1 cellular context compared by ENCODE assay signal in genomic region chr19:43984687-43985000, GRCh38.
TF ChIP-seq lines count a peak whose summit lies in the region.

No MANE protein-coding gene starts in this region.

TF ChIP-seq in HCT116, 20 proteins besides CTCF, POLR2A, EP300 and RAD21:
- TF ChIP-seq ZFX (IDR thresholded peaks at IDR 0.05) (no peak), ZNF274 (IDR thresholded peaks at IDR 0.05; ENCODE audit: low read depth, low read length) (no peak), SIN3A (IDR thresholded peaks at IDR 0.05; ENCODE audit: low read depth) (no peak), SRF (IDR thresholded peaks at IDR 0.05; ENCODE audit: low read depth) (no peak), CBX3 (IDR thresholded peaks at IDR 0.05; ENCODE audit: low read depth) (no peak), CEBPB (IDR thresholded peaks at IDR 0.05; ENCODE audit: low read depth) (no peak), ZBTB33 (IDR thresholded peaks at IDR 0.05; ENCODE audit: extremely low read depth, insufficient replicate concordance, low read length) (no peak), YY1 (IDR thresholded peaks at IDR 0.05; ENCODE audit: extremely low read depth, insufficient replicate concordance, low read depth, low read length) (no peak), FOSL1 (IDR thresholded peaks at IDR 0.05; ENCODE audit: low read depth) (no peak), JUND (IDR thresholded peaks at IDR 0.05) (no peak), ATF3 (IDR thresholded peaks at IDR 0.05) (no peak), POLR2AphosphoS5 (IDR thresholded peaks at IDR 0.05; ENCODE audit: low read depth, low read length) (no peak), SP1 (IDR thresholded peaks at IDR 0.05; ENCODE audit: low read depth) (no peak), ELF1 (IDR thresholded peaks at IDR 0.05; ENCODE audit: borderline replicate concordance, low read depth) (no peak), TCF7L2 (IDR thresholded peaks at IDR 0.05; ENCODE audit: borderline replicate concordance, extremely low read depth, insufficient read depth, insufficient read length) (no peak), EZH2 (IDR thresholded peaks at IDR 0.05) (no peak), MAX (IDR thresholded peaks at IDR 0.05) (no peak)
- TF ChIP-seq, protein P1, sequence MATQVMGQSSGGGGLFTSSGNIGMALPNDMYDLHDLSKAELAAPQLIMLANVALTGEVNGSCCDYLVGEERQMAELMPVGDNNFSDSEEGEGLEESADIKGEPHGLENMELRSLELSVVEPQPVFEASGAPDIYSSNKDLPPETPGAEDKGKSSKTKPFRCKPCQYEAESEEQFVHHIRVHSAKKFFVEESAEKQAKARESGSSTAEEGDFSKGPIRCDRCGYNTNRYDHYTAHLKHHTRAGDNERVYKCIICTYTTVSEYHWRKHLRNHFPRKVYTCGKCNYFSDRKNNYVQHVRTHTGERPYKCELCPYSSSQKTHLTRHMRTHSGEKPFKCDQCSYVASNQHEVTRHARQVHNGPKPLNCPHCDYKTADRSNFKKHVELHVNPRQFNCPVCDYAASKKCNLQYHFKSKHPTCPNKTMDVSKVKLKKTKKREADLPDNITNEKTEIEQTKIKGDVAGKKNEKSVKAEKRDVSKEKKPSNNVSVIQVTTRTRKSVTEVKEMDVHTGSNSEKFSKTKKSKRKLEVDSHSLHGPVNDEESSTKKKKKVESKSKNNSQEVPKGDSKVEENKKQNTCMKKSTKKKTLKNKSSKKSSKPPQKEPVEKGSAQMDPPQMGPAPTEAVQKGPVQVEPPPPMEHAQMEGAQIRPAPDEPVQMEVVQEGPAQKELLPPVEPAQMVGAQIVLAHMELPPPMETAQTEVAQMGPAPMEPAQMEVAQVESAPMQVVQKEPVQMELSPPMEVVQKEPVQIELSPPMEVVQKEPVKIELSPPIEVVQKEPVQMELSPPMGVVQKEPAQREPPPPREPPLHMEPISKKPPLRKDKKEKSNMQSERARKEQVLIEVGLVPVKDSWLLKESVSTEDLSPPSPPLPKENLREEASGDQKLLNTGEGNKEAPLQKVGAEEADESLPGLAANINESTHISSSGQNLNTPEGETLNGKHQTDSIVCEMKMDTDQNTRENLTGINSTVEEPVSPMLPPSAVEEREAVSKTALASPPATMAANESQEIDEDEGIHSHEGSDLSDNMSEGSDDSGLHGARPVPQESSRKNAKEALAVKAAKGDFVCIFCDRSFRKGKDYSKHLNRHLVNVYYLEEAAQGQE (IDR thresholded peaks at IDR 0.05; ENCODE audit: low read depth): no peak
